ENCODE assay signal across 22 cellular contexts in genomic region chr17:36542755-36543154, GRCh38. TPM values are rescaled to one million over a fixed set of nuclear protein-coding genes. Genes with fewer than 3 reads are reported as not detected.
DNase-seq lines count a peak whose midpoint lies in the region; ATAC-seq and TF ChIP-seq lines count a peak whose summit lies in the region.
"Had no signal": no experiment of that assay in that cellular context is flagged by ENCODE, and none has a peak within 500 bp of the region (broad histone marks: within the 10 kb centered on the region; RNA-seq: fewer than 3 reads in every experiment).

No MANE protein-coding gene starts in this region.

- no peak for TF ChIP-seq EP300 in esophagus muscularis mucosa (IDR thresholded peaks at IDR 0.05)

- H2AFZ ChIP-seq in DND-41 (ENCODE audit: low read depth, low read length) = no peak overlapping the region

- peak; percentile 55 for DNase-seq in activated effector memory CD4-positive, alpha-beta T cell treated with anti-CD3 and anti-CD28 coated beads, Interleukin-2, amount 50 U/mL, for 16 hours
- DNase-seq in activated effector memory CD4-positive, alpha-beta T cell treated with Interleukin-2 at 50 U/mL for 16 hours = no peak
- DNase-seq in DND-41 (no peak), T-cell (no peak), osteocyte (ENCODE audit: extremely low spot score, unreplicated experiment) (no peak), Right ventricle myocardium inferior (ENCODE audit: missing footprints) (no peak), esophagus muscularis mucosa (ENCODE audit: extremely low spot score) (no peak)
- no peak for DNase-seq in activated CD4-positive, alpha-beta memory T cell treated with anti-CD3 and anti-CD28 coated beads for 36 hours
- DNase-seq: ACHN; C1 segment of cervical spinal cord; colonic mucosa; glutamatergic neuron; kidney glomerular epithelial cell; NCI-H1417 treated with DMSO at 0.1 percent for 48 hours; NCI-H2107; NCI-H510A; occipital lobe; Peyer's patch; right cardiac atrium; stimulated activated CD4-positive, alpha-beta T cell treated with anti-CD3 and anti-CD28 coated beads, Interleukin-15, amount 100 ng/mL, for 24 hours; upper lobe of left lung had no signal

- no peak for TF ChIP-seq POLR2A in esophagus muscularis mucosa (IDR thresholded peaks at IDR 0.05; ENCODE audit: low read depth)

- CTCF ChIA-PET in T-cell (lab: Charles Lee) = no interaction called here
- CTCF ChIA-PET in activated CD4-positive, alpha-beta memory T cell treated with anti-CD3 and anti-CD28 coated beads for 36 hours (lab: Charles Lee) = interaction anchor here (1.5 to 1.7 kb wide), 2 partner anchors 8 to 60 kb away, joined by 4 to 16 read pairs; partner anchors contain the start of genes MYO19 and PIGW

- H4K20me1 ChIP-seq in DND-41 (ENCODE audit: insufficient read depth, low read length) = peaks cover 20% of the 10 kb centered on the region

- peaks cover 7% of the 10 kb centered on the region for H3K36me3 Mint-ChIP-seq in T-cell
- peaks cover 10% of the 10 kb centered on the region for H3K36me3 Mint-ChIP-seq in osteocyte (ENCODE audit: unreplicated experiment)
- H3K36me3 Mint-ChIP-seq in activated CD4-positive, alpha-beta memory T cell treated with anti-CD3 and anti-CD28 coated beads for 36 hours = peaks cover 28% of the 10 kb centered on the region

- POLR2A ChIA-PET in T-cell (lab: Charles Lee) = no interaction called here
- POLR2A ChIA-PET in activated CD4-positive, alpha-beta memory T cell treated with anti-CD3 and anti-CD28 coated beads for 36 hours (lab: Charles Lee) = no interaction called here

- H3K4me2 ChIP-seq in DND-41 (ENCODE audit: insufficient read depth, low read length) = peak overlapping the region; percentile 90; the same call in 1 of the 2 replicates

- H3K9me3 ChIP-seq in DND-41 (ENCODE audit: insufficient read depth, low read length, severe bottlenecking) (no peaks in the 10 kb centered on the region), esophagus muscularis mucosa (no peaks in the 10 kb centered on the region)
- H3K9me3 ChIP-seq: colonic mucosa, Peyer's patch, SJSA1, upper lobe of left lung had no signal

- H3K4me1 ChIP-seq in DND-41 (ENCODE audit: insufficient read depth, low read length) (peaks cover 32% of the 10 kb centered on the region), esophagus muscularis mucosa (peaks cover 25 to 35% (median 32%) of the 10 kb centered on the region in 4 donors)

- intact Hi-C loops in activated CD4-positive, alpha-beta memory T cell treated with anti-CD3 and anti-CD28 coated beads for 36 hours (cut with micrococcal nuclease) = loop anchor here (10.0 kb wide), 1 partner anchor 182 kb away; no protein-coding TSS in a partner anchor
- intact Hi-C loops in Right ventricle myocardium inferior (cut with DNase I) (no loop called here), esophagus muscularis mucosa (cut with DNase I) (no loop called here)

- ATAC-seq in DND-41 (ENCODE audit: insufficient read depth, low read depth) = no peak
- ATAC-seq in T-cell (replicated peaks in 1 of 4) = no peak
- no peak for ATAC-seq in Right ventricle myocardium inferior
- ATAC-seq: right cardiac atrium had no signal

- H3K27ac ChIP-seq in DND-41 (ENCODE audit: low read length) = no peak overlapping the region
- H3K27ac ChIP-seq in esophagus muscularis mucosa (replicated peaks in 1 of 4) = no peak overlapping the region

- no peaks in the 10 kb centered on the region for H3K27me3 Mint-ChIP-seq in T-cell
- H3K27me3 Mint-ChIP-seq in osteocyte (ENCODE audit: unreplicated experiment) = no peaks in the 10 kb centered on the region
- no peaks in the 10 kb centered on the region for H3K27me3 Mint-ChIP-seq in activated CD4-positive, alpha-beta memory T cell treated with anti-CD3 and anti-CD28 coated beads for 36 hours

- TF ChIP-seq CTCF in DND-41 (IDR thresholded peaks at IDR 0.05; ENCODE audit: borderline replicate concordance, extremely low read depth, low read length, poor library complexity, severe bottlenecking) (no peak), osteocyte (IDR thresholded peaks at IDR 0.05) (no peak), esophagus muscularis mucosa (IDR thresholded peaks at IDR 0.05) (no peak)

- WGBS in esophagus muscularis mucosa = 89% methylated on average over 15 of the region's 15 CpGs

- H3K4me3 ChIP-seq in DND-41 (ENCODE audit: low read depth in 1 of 2, low read length in 2 of 2) (no peak overlapping the region), esophagus muscularis mucosa (no peak overlapping the region)

- H3K27me3 ChIP-seq in DND-41 (ENCODE audit: insufficient read depth, low read length, poor library complexity) (no peaks in the 10 kb centered on the region), esophagus muscularis mucosa (no peaks in the 10 kb centered on the region)
- H3K27me3 ChIP-seq: colonic mucosa, Peyer's patch, SJSA1, upper lobe of left lung had no signal

- H3K4me3 Mint-ChIP-seq in T-cell (peak overlapping the region in 2 of 3 donors; percentile 28 to 96), osteocyte (ENCODE audit: unreplicated experiment) (peak overlapping the region; percentile 10)
- no peak overlapping the region for H3K4me3 Mint-ChIP-seq in activated CD4-positive, alpha-beta memory T cell treated with anti-CD3 and anti-CD28 coated beads for 36 hours

- H3K9me3 Mint-ChIP-seq in T-cell (no peaks in the 10 kb centered on the region), osteocyte (ENCODE audit: unreplicated experiment) (no peaks in the 10 kb centered on the region)
- H3K9me3 Mint-ChIP-seq in activated CD4-positive, alpha-beta memory T cell treated with anti-CD3 and anti-CD28 coated beads for 36 hours = no peaks in the 10 kb centered on the region

- peaks cover 48% of the 10 kb centered on the region for H3K79me2 ChIP-seq in DND-41 (ENCODE audit: insufficient read depth, low read length)

- H3K27ac Mint-ChIP-seq in T-cell (no peak overlapping the region), osteocyte (ENCODE audit: unreplicated experiment) (no peak overlapping the region)
- no peak overlapping the region for H3K27ac Mint-ChIP-seq in activated CD4-positive, alpha-beta memory T cell treated with anti-CD3 and anti-CD28 coated beads for 36 hours

- H3K4me1 Mint-ChIP-seq in T-cell (peaks cover 20 to 24% (median 22%) of the 10 kb centered on the region in 3 donors), osteocyte (ENCODE audit: unreplicated experiment) (peaks cover 28% of the 10 kb centered on the region)
- H3K4me1 Mint-ChIP-seq in activated CD4-positive, alpha-beta memory T cell treated with anti-CD3 and anti-CD28 coated beads for 36 hours (ENCODE audit: low read depth) = peaks cover 25% of the 10 kb centered on the region

- H3K36me3 ChIP-seq in DND-41 (ENCODE audit: insufficient read depth, low read length) (peaks cover 28% of the 10 kb centered on the region), esophagus muscularis mucosa (peaks cover 0 to 12% (median 6%) of the 10 kb centered on the region in 4 donors)
- H3K36me3 ChIP-seq: colonic mucosa had no signal

- 0 out of 2 replicates have a peak overlapping the region, but pooled peaks have one; percentile 100 for H3K9ac ChIP-seq in DND-41 (ENCODE audit: low read depth, low read length)

RNA-seq across cellular contexts. Expression of gene GGNBP2, which starts 2.0 kb away (rescaled TPM):
- 100 to 1,000 TPM; 105 to 190 (median 111) TPM for total RNA-seq in T-cell
- total RNA-seq in osteocyte = 67.7 and 76.1 TPM in 2 replicates
- total RNA-seq in activated CD4-positive, alpha-beta memory T cell treated with anti-CD3 and anti-CD28 coated beads for 36 hours = 10 to 100 TPM; 74.8 to 84.0 TPM
- total RNA-seq in Right ventricle myocardium inferior = 44.5 TPM
- 10 to 100 TPM; 41.6 to 55.8 (median 54.2) TPM for total RNA-seq in esophagus muscularis mucosa

RNA-seq across cellular contexts. Expression of gene PIGW, which starts 8.0 kb away (rescaled TPM):
- total RNA-seq in T-cell = 1 to 10 TPM; 6.0 to 8.7 (median 6.5) TPM
- 9.7 and 10.0 TPM in 2 replicates for total RNA-seq in osteocyte
- total RNA-seq in activated CD4-positive, alpha-beta memory T cell treated with anti-CD3 and anti-CD28 coated beads for 36 hours = 10 to 100 TPM; 11.8 to 12.3 TPM
- 5.8 TPM for total RNA-seq in Right ventricle myocardium inferior
- 1 to 10 TPM; 2.5 to 6.5 (median 4.4) TPM for total RNA-seq in esophagus muscularis mucosa

RNA-seq across cellular contexts. Expression of gene MYO19, which starts 8.1 kb away (rescaled TPM):
- total RNA-seq in T-cell (10 to 100 TPM; 73.1 to 80.8 (median 79.4) TPM), osteocyte (65.8 and 65.9 TPM in 2 replicates), Right ventricle myocardium inferior (16.1 TPM), esophagus muscularis mucosa (10 to 100 TPM; 29.5 to 68.1 (median 44.3) TPM)
- total RNA-seq in activated CD4-positive, alpha-beta memory T cell treated with anti-CD3 and anti-CD28 coated beads for 36 hours = 100 to 1,000 TPM; 106 to 112 TPM

RNA-seq across cellular contexts. Expression of gene DHRS11, which starts 48.9 kb away (rescaled TPM):
- total RNA-seq in T-cell (1 to 10 TPM; 2.6 to 9.7 (median 6.3) TPM), osteocyte (7.1 TPM in 2 replicates), Right ventricle myocardium inferior (15.7 TPM), esophagus muscularis mucosa (1 to 10 TPM; 5.3 to 7.1 (median 6.0) TPM)
- 10 to 100 TPM; 10.2 to 10.5 TPM for total RNA-seq in activated CD4-positive, alpha-beta memory T cell treated with anti-CD3 and anti-CD28 coated beads for 36 hours

RNA-seq across cellular contexts. Expression of gene ZNHIT3, which starts 56.3 kb away (rescaled TPM):
- 10 to 100 TPM; 44.2 to 54.6 (median 51.3) TPM for total RNA-seq in T-cell
- total RNA-seq in osteocyte = 35.2 and 35.5 TPM in 2 replicates
- 10 to 100 TPM; 41.6 to 45.2 TPM for total RNA-seq in activated CD4-positive, alpha-beta memory T cell treated with anti-CD3 and anti-CD28 coated beads for 36 hours
- 21.3 TPM for total RNA-seq in Right ventricle myocardium inferior
- 10 to 100 TPM; 18.4 to 35.1 (median 25.8) TPM for total RNA-seq in esophagus muscularis mucosa
